In the genomic region with DNA sequence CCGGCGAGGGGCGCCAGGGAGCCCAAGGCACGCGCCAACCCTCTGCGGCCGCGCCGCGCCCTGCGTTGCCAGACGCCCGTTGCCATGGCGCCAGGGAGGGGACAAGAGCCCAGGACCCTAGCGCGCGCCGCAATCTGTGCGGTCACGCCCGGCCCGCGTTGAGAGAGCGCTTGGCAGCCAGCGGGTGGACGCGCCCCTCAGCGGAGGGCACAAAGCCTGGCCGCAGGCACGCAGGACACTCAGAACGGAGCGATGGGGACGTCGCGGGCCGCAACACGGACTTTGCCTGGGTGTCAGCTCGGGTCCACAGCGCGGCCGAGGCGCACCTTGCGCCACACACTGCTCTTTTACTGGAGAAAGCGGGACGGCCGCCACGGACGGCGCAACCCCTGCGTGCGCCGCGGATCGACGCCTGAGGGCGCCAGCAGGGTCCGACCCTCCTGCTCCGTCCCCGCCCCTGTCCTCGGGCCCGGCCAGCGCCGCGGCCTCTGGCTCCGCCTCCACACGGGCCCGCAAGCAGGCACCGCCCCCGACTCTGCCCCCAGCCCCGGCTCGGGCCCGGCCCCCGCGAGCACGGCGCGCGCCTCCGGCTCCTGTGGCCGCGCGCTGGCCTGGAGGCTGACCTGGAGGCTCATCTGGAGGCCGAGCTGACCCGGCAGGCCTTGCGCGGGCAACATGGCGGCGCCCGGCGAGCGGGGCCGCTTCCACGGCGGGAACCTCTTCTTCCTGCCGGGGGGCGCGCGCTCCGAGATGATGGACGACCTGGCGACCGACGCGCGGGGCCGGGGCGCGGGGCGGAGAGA, we compare ENCODE assay signal across 8 cellular contexts. TPM values are rescaled to one million over a fixed set of nuclear protein-coding genes. Genes with fewer than 3 reads are reported as not detected.
DNase-seq lines count a peak whose midpoint lies in the region; ATAC-seq and TF ChIP-seq lines count a peak whose summit lies in the region.

A gene (plus strand): TSS at position 650 of the 803 bp plus-strand sequence. CDS start 26 bp downstream, at position 676.

- in situ Hi-C loops in GM23248 (cut with MboI) = no loop called here

- peaks cover 11% of the 10 kb centered on the region for H3K36me3 Mint-ChIP-seq in activated naive CD4-positive, alpha-beta T cell treated with anti-CD3 and anti-CD28 coated beads for 36 hours (ENCODE audit: low read depth)
- H3K36me3 Mint-ChIP-seq in nephron progenitor cell (ENCODE audit: low read depth) = peaks cover 14% of the 10 kb centered on the region

- H3K4me2 ChIP-seq in GM23248 (ENCODE audit: unreplicated experiment) = peak within 1 kb of the TSS; percentile 91

- H3K27me3 ChIP-seq in GM23248 (replicated peaks; ENCODE audit: insufficient read depth) (peaks cover 24% of the 10 kb centered on the region), foreskin keratinocyte (peaks cover 46% of the 10 kb centered on the region), tibial nerve (peaks cover 0 to 44% of the 10 kb centered on the region in 2 donors)

- CTCF ChIA-PET in activated naive CD4-positive, alpha-beta T cell treated with anti-CD3 and anti-CD28 coated beads for 36 hours (lab: Charles Lee) = interaction anchor here (0.9 kb wide), 1 partner anchor 20 kb away, joined by 3 read pairs; no protein-coding TSS in a partner anchor

- peak; percentile 99 for DNase-seq in GM03348 (ENCODE audit: low spot score)
- peak; percentile 95 for DNase-seq in GM23248
- peak; percentile 84 for DNase-seq in RPMI7951 (ENCODE audit: low read depth)
- DNase-seq in activated naive CD4-positive, alpha-beta T cell treated with anti-CD3 and anti-CD28 coated beads for 36 hours = peak; percentile 74
- DNase-seq in foreskin keratinocyte = peak; percentile 40 to 62
- DNase-seq in nephron progenitor cell = peak; percentile 96
- DNase-seq in tibial nerve (ENCODE audit: low spot score in 2 of 2) = peak; percentile 71 to 78

- peaks cover 26% of the 10 kb centered on the region for H3K27me3 Mint-ChIP-seq in activated naive CD4-positive, alpha-beta T cell treated with anti-CD3 and anti-CD28 coated beads for 36 hours (ENCODE audit: low read depth)
- peaks cover 65% of the 10 kb centered on the region for H3K27me3 Mint-ChIP-seq in nephron progenitor cell (ENCODE audit: low read depth, poor library complexity)

- H3K4me3 Mint-ChIP-seq in activated naive CD4-positive, alpha-beta T cell treated with anti-CD3 and anti-CD28 coated beads for 36 hours = peak within 1 kb of the TSS; percentile 80
- peak within 1 kb of the TSS; percentile 89 for H3K4me3 Mint-ChIP-seq in nephron progenitor cell

- TF ChIP-seq EP300 in tibial nerve (IDR thresholded peaks at IDR 0.05) = peak in 1 of 2 donors; percentile 64

- no peaks in the 10 kb centered on the region for H3K36me3 ChIP-seq in GM23248 (ENCODE audit: low read depth)
- H3K36me3 ChIP-seq in KOPT-K1 (ENCODE audit: insufficient read depth, low read length) = peaks cover 21% of the 10 kb centered on the region; the same call in 1 of the 2 replicates
- H3K36me3 ChIP-seq in tibial nerve = peaks cover 0 to 34% (median 0%) of the 10 kb centered on the region in 3 donors

- H3K9me3 Mint-ChIP-seq in activated naive CD4-positive, alpha-beta T cell treated with anti-CD3 and anti-CD28 coated beads for 36 hours = no peaks in the 10 kb centered on the region
- no peaks in the 10 kb centered on the region for H3K9me3 Mint-ChIP-seq in nephron progenitor cell

- peaks cover 10% of the 10 kb centered on the region for H3K4me1 Mint-ChIP-seq in activated naive CD4-positive, alpha-beta T cell treated with anti-CD3 and anti-CD28 coated beads for 36 hours (ENCODE audit: low read depth)
- H3K4me1 Mint-ChIP-seq in nephron progenitor cell = peaks cover 21% of the 10 kb centered on the region

- H3K9me3 ChIP-seq in GM23248 (ENCODE audit: low read depth) = no peaks in the 10 kb centered on the region
- no peaks in the 10 kb centered on the region for H3K9me3 ChIP-seq in KOPT-K1 (ENCODE audit: insufficient read depth, low read length, poor library complexity, severe bottlenecking)
- H3K9me3 ChIP-seq in tibial nerve = no peaks in the 10 kb centered on the region

- no peaks in the 10 kb centered on the region for H4K20me1 ChIP-seq in GM23248 (ENCODE audit: insufficient read depth)

- H3K4me1 ChIP-seq in GM23248 (ENCODE audit: insufficient read depth) = no peaks in the 10 kb centered on the region
- no peaks in the 10 kb centered on the region for H3K4me1 ChIP-seq in foreskin keratinocyte
- peaks cover 0 to 46% (median 24%) of the 10 kb centered on the region in 4 donors for H3K4me1 ChIP-seq in tibial nerve

- intact Hi-C loops in activated naive CD4-positive, alpha-beta T cell treated with anti-CD3 and anti-CD28 coated beads for 36 hours (cut with micrococcal nuclease) = loop anchor here (1.0 to 2.0 kb wide), 2 partner anchors 12 to 19 kb away; a partner anchor contains a TSS

- H3K4me3 ChIP-seq in GM23248 (peak within 1 kb of the TSS; percentile 86), tibial nerve (peak within 1 kb of the TSS; percentile 56 to 94 (median 88))

- no peaks in the 10 kb centered on the region for H3K9me2 ChIP-seq in GM23248 (ENCODE audit: insufficient read depth)

- H2AFZ ChIP-seq in GM23248 = peak within 1 kb of the TSS; percentile 63

- no peak within 1 kb of the TSS for H3K27ac Mint-ChIP-seq in activated naive CD4-positive, alpha-beta T cell treated with anti-CD3 and anti-CD28 coated beads for 36 hours
- H3K27ac Mint-ChIP-seq in nephron progenitor cell = peak within 1 kb of the TSS; percentile 61

- H3F3A ChIP-seq in GM23248 (ENCODE audit: insufficient read depth) = peaks cover 9% of the 10 kb centered on the region

- no peak within 1 kb of the TSS for H3K27ac ChIP-seq in GM23248
- peak within 1 kb of the TSS; percentile 64 for H3K27ac ChIP-seq in KOPT-K1 (ENCODE audit: low read depth, low read length, poor library complexity, severe bottlenecking)
- peak within 1 kb of the TSS; percentile 77 for H3K27ac ChIP-seq in foreskin keratinocyte
- H3K27ac ChIP-seq in tibial nerve = peak within 1 kb of the TSS in 3 of 4 donors; percentile 80 to 86 (median 85)

- TF ChIP-seq POLR2A in tibial nerve (IDR thresholded peaks at IDR 0.05) = no peak

- ATAC-seq in foreskin keratinocyte = peak; percentile 34

- peak within 1 kb of the TSS; percentile 82 for H3K9ac ChIP-seq in GM23248

- peaks cover 9% of the 10 kb centered on the region; the same call in 1 of the 2 replicates for H3K79me2 ChIP-seq in GM23248 (ENCODE audit: insufficient read depth)

- TF ChIP-seq CTCF in foreskin keratinocyte (conservative IDR thresholded peaks at IDR 0.05) = peak; percentile 24
- no peak for TF ChIP-seq CTCF in nephron progenitor cell (IDR thresholded peaks at IDR 0.05)
- TF ChIP-seq CTCF in tibial nerve (IDR thresholded peaks at IDR 0.05) = peak in 4 of 5 experiments; percentile 20 to 62 (median 45)

- WGBS in GM23248 (ENCODE audit: low coverage in 1 of 2, low lambda C conversion rate in 2 of 2, missing lambda C conversion rate in 2 of 2), 2 experiments = 0 to 1% methylated on average over 54 to 62 of the region's 109 CpGs
- WGBS in tibial nerve, 2 donors = 1 to 7% methylated on average over 9 to 33 of the region's 109 CpGs

RNA-seq across cellular contexts. Expression of the gene that starts here (rescaled TPM):
- total RNA-seq in GM23248 (2014; rRNA removed; shearing (Covaris generic)) = 16.4 and 26.4 TPM in 2 replicates
- polyA plus RNA-seq in GM23248 (2016; fragmentation: Nextera tagmentation; extraction: Ambion mirVana) = 31.0 and 31.6 TPM in 2 replicates
- total RNA-seq in RPMI7951 (2014; rRNA removed; shearing (Covaris generic)) = 6.7 and 16.5 TPM in 2 replicates
- 10 to 100 TPM; 29.8 to 30.1 TPM for total RNA-seq in activated naive CD4-positive, alpha-beta T cell treated with anti-CD3 and anti-CD28 coated beads for 36 hours
- total RNA-seq in foreskin keratinocyte = 30.1 and 34.2 TPM in 2 replicates
- polyA plus RNA-seq in foreskin keratinocyte = 46.0 and 50.0 TPM in 2 replicates
- total RNA-seq in tibial nerve = 10 to 100 TPM; 13.4 to 20.2 (median 18.1) TPM
